Comparison of ENCODE assay signal across 11 cellular contexts in genomic region chr1:53025034-53025777, GRCh38. TPM values are rescaled to one million over a fixed set of nuclear protein-coding genes. Genes with fewer than 3 reads are reported as not detected.
DNase-seq lines count a peak whose midpoint lies in the region; ATAC-seq, FAIRE-seq and TF ChIP-seq lines count a peak whose summit lies in the region.
"Had no signal": no experiment of that assay in that cellular context is flagged by ENCODE, and none has a peak within 500 bp of the region (broad histone marks: within the 10 kb centered on the region; RNA-seq: fewer than 3 reads in every experiment).

No MANE protein-coding gene starts in this region.

- H3F3A ChIP-seq in PC-3 (ENCODE audit: low read length, unreplicated experiment), result no peaks in the 10 kb centered on the region

- H3K9me3 Mint-ChIP-seq in WTC11 (no peaks in the 10 kb centered on the region), T-cell (no peaks in the 10 kb centered on the region)
- H3K9me3 Mint-ChIP-seq in naive thymus-derived CD4-positive, alpha-beta T cell, result no peaks in the 10 kb centered on the region
- no peaks in the 10 kb centered on the region for H3K9me3 Mint-ChIP-seq in activated naive CD4-positive, alpha-beta T cell treated with anti-CD3 and anti-CD28 coated beads, Interleukin-2, amount 50 U/mL, for 72 hours
- H3K9me3 Mint-ChIP-seq: activated T-cell treated with anti-CD3 and anti-CD28 coated beads, Interleukin-2, amount 50 U/mL, for 72 hours had no signal

- H3K4me2 ChIP-seq in PC-3 (ENCODE audit: low read length), result no peak overlapping the region

- 62 to 69% (median 64%) methylated on average over 3 of the region's 3 CpGs for WGBS in small intestine, 3 donors

- no TSS peak for BruUV-seq in PC-3 (replicated peaks; lab: Mats Ljungman, UMichigan)

- H3K4me3 ChIP-seq in HEK293 (ENCODE audit: low read depth, low read length) (no peak overlapping the region), right atrium auricular region (no peak overlapping the region), small intestine (ENCODE audit: low read depth in 1 of 2, low read length in 2 of 2) (no peak overlapping the region), PC-3 (ENCODE audit: low read length) (no peak overlapping the region)
- no peak overlapping the region for H3K4me3 ChIP-seq in naive thymus-derived CD4-positive, alpha-beta T cell (ENCODE audit: low read length)

- peaks cover 0 to 9% of the 10 kb centered on the region in 2 experiments; a peak in 2 of 3 replicates for H3K36me3 ChIP-seq in HEK293 (ENCODE audit: control insufficient read depth in 2 of 2, insufficient read depth in 1 of 2, low read length in 2 of 2)
- H3K36me3 ChIP-seq in right atrium auricular region, result no peaks in the 10 kb centered on the region
- peaks cover 5 to 6% of the 10 kb centered on the region in 2 donors for H3K36me3 ChIP-seq in small intestine (ENCODE audit: control insufficient read depth in 2 of 2, insufficient read depth in 2 of 2, low read length in 2 of 2)
- peaks cover 0 to 6% (median 0%) of the 10 kb centered on the region in 3 experiments for H3K36me3 ChIP-seq in naive thymus-derived CD4-positive, alpha-beta T cell (ENCODE audit: control insufficient read depth in 2 of 3, insufficient read depth in 3 of 3, low read length in 3 of 3)
- peaks cover 5% of the 10 kb centered on the region; the same call in 1 of the 2 replicates for H3K36me3 ChIP-seq in PC-3 (ENCODE audit: low read depth, low read length)

- H3K4me1 ChIP-seq in HEK293 (ENCODE audit: control insufficient read depth, insufficient read depth, low read length) (no peaks in the 10 kb centered on the region; the same call in 1 of the 2 replicates), right atrium auricular region (peaks cover 0 to 24% of the 10 kb centered on the region in 2 donors), small intestine (ENCODE audit: control insufficient read depth in 2 of 2, insufficient read depth in 1 of 2, low read depth in 1 of 2, low read length in 1 of 2) (no peaks in the 10 kb centered on the region), PC-3 (ENCODE audit: insufficient read depth, low read length) (no peaks in the 10 kb centered on the region)
- H3K4me1 ChIP-seq in naive thymus-derived CD4-positive, alpha-beta T cell (ENCODE audit: control insufficient read depth in 2 of 2, insufficient read depth in 2 of 2, low read length in 2 of 2), result peaks cover 0 to 9% of the 10 kb centered on the region in 2 donors

- H3K27me3 ChIP-seq in right atrium auricular region (no peaks in the 10 kb centered on the region), small intestine (ENCODE audit: control insufficient read depth in 2 of 2, insufficient read depth in 2 of 2, low read length in 2 of 2) (no peaks in the 10 kb centered on the region), PC-3 (ENCODE audit: low read length) (no peaks in the 10 kb centered on the region)
- no peaks in the 10 kb centered on the region for H3K27me3 ChIP-seq in naive thymus-derived CD4-positive, alpha-beta T cell (ENCODE audit: control insufficient read depth in 2 of 2, insufficient read depth in 2 of 2, low read length in 2 of 2)

- H3K9me2 ChIP-seq in PC-3 (replicated peaks; ENCODE audit: low read length), result no peaks in the 10 kb centered on the region

- CTCF ChIA-PET in HEK293 (lab: Yijun Ruan, JAX) (no interaction called here), WTC11 (lab: Charles Lee) (no interaction called here), T-cell (lab: Charles Lee) (no interaction called here), PC-3 (lab: Charles Lee) (no interaction called here)
- CTCF ChIA-PET in naive thymus-derived CD4-positive, alpha-beta T cell (lab: Charles Lee), result no interaction called here

- no peak overlapping the region for H3K9ac ChIP-seq in PC-3 (ENCODE audit: low read length)

- H3K36me3 Mint-ChIP-seq in WTC11 (no peaks in the 10 kb centered on the region), T-cell (peaks cover 14% of the 10 kb centered on the region)
- H3K36me3 Mint-ChIP-seq in naive thymus-derived CD4-positive, alpha-beta T cell, result peaks cover 0 to 22% (median 6%) of the 10 kb centered on the region in 5 donors
- no peaks in the 10 kb centered on the region for H3K36me3 Mint-ChIP-seq in activated naive CD4-positive, alpha-beta T cell treated with anti-CD3 and anti-CD28 coated beads, Interleukin-2, amount 50 U/mL, for 72 hours

- POLR2A ChIA-PET in HEK293 (lab: Yijun Ruan, JAX) (no interaction called here), WTC11 (lab: Charles Lee) (no interaction called here), T-cell (lab: Charles Lee) (no interaction called here), PC-3 (lab: Charles Lee; ENCODE audit: unreplicated experiment) (no interaction called here)
- POLR2A ChIA-PET in naive thymus-derived CD4-positive, alpha-beta T cell (lab: Charles Lee), result no interaction called here

- DNase-seq in WTC11 (ENCODE audit: low spot score) (no peak), right atrium auricular region (ENCODE audit: low spot score) (peak; percentile 82), small intestine (peak; percentile 85), T-cell (no peak), PC-3 (no peak)
- DNase-seq in naive thymus-derived CD4-positive, alpha-beta T cell, result no peak
- no peak for DNase-seq in activated naive CD4-positive, alpha-beta T cell treated with anti-CD3 and anti-CD28 coated beads, Interleukin-2, amount 50 U/mL, for 72 hours (ENCODE audit: low spot score in 2 of 2)
- DNase-seq: activated T-cell treated with anti-CD3 and anti-CD28 coated beads, Interleukin-2, amount 50 U/mL, for 72 hours; hippocampal formation; stimulated activated CD4-positive, alpha-beta T cell treated with anti-CD3 and anti-CD28 coated beads, Interleukin-1b, Interleukin-23, amount 100 ng/mL, for 48 hours had no signal

- H3K27ac Mint-ChIP-seq in WTC11, result no peak overlapping the region
- H3K27ac Mint-ChIP-seq in naive thymus-derived CD4-positive, alpha-beta T cell, result no peak overlapping the region
- H3K27ac Mint-ChIP-seq in activated naive CD4-positive, alpha-beta T cell treated with anti-CD3 and anti-CD28 coated beads, Interleukin-2, amount 50 U/mL, for 72 hours, result no peak overlapping the region
- H3K27ac Mint-ChIP-seq in T-cell, result no peak overlapping the region
- H3K27ac Mint-ChIP-seq: activated T-cell treated with anti-CD3 and anti-CD28 coated beads, Interleukin-2, amount 50 U/mL, for 72 hours had no signal

- TF ChIP-seq CTCF in HEK293 (tag by site-specific recombination; IDR thresholded peaks at IDR 0.05) (no peak), WTC11 (IDR thresholded peaks at IDR 0.05) (no peak), right atrium auricular region (IDR thresholded peaks at IDR 0.05) (no peak), PC-3 (conservative IDR thresholded peaks at IDR 0.05; ENCODE audit: low read depth, low read length) (no peak)

- no peaks in the 10 kb centered on the region for H4K20me1 ChIP-seq in PC-3 (ENCODE audit: low read length)

- H3K27ac ChIP-seq in HEK293 (ENCODE audit: extremely low read depth, low read depth, low read length), result no peak overlapping the region
- H3K27ac ChIP-seq in right atrium auricular region, result peak overlapping the region; percentile 81 to 83
- H3K27ac ChIP-seq in small intestine (ENCODE audit: low read depth in 1 of 2, low read length in 1 of 2), result peak overlapping the region; percentile 2 to 39
- no peak overlapping the region for H3K27ac ChIP-seq in naive thymus-derived CD4-positive, alpha-beta T cell (ENCODE audit: low read depth, low read length)
- no peak overlapping the region for H3K27ac ChIP-seq in PC-3 (ENCODE audit: low read length)

- H3K79me2 ChIP-seq in PC-3 (ENCODE audit: low read length), result peaks cover 30% of the 10 kb centered on the region

- H2AFZ ChIP-seq in PC-3 (ENCODE audit: low read length), result no peak overlapping the region

- no peak for ATAC-seq in WTC11
- no peak for ATAC-seq in naive thymus-derived CD4-positive, alpha-beta T cell
- no peak for ATAC-seq in activated naive CD4-positive, alpha-beta T cell treated with anti-CD3 and anti-CD28 coated beads, Interleukin-2, amount 50 U/mL, for 72 hours
- ATAC-seq in T-cell (replicated peaks in 1 of 4), result no peak
- ATAC-seq in PC-3, result no peak
- ATAC-seq: activated T-cell treated with anti-CD3 and anti-CD28 coated beads, Interleukin-2, amount 50 U/mL, for 72 hours had no signal

- no peak for FAIRE-seq in small intestine (lab: Jason Lieb, UNC)

- H3K4me1 Mint-ChIP-seq in WTC11, result no peaks in the 10 kb centered on the region
- peaks cover 4 to 13% (median 10%) of the 10 kb centered on the region in 7 donors for H3K4me1 Mint-ChIP-seq in naive thymus-derived CD4-positive, alpha-beta T cell
- peaks cover 9 to 13% (median 10%) of the 10 kb centered on the region in 3 donors for H3K4me1 Mint-ChIP-seq in T-cell

- H3K4me3 Mint-ChIP-seq in WTC11 (no peak overlapping the region), T-cell (no peak overlapping the region)
- no peak overlapping the region for H3K4me3 Mint-ChIP-seq in naive thymus-derived CD4-positive, alpha-beta T cell
- H3K4me3 Mint-ChIP-seq: activated T-cell treated with anti-CD3 and anti-CD28 coated beads, Interleukin-2, amount 50 U/mL, for 72 hours had no signal

- H3K27me3 Mint-ChIP-seq in WTC11 (ENCODE audit: low read depth) (no peaks in the 10 kb centered on the region), T-cell (no peaks in the 10 kb centered on the region)
- no peaks in the 10 kb centered on the region for H3K27me3 Mint-ChIP-seq in naive thymus-derived CD4-positive, alpha-beta T cell

- H3K9me3 ChIP-seq in HEK293 (ENCODE audit: control insufficient read depth, insufficient read depth, low read depth, low read length), result no peaks in the 10 kb centered on the region
- H3K9me3 ChIP-seq in right atrium auricular region, result no peaks in the 10 kb centered on the region
- H3K9me3 ChIP-seq in small intestine (ENCODE audit: control insufficient read depth, low read depth), result no peaks in the 10 kb centered on the region
- no peaks in the 10 kb centered on the region for H3K9me3 ChIP-seq in naive thymus-derived CD4-positive, alpha-beta T cell (ENCODE audit: control insufficient read depth in 2 of 3, low read length in 3 of 3)
- H3K9me3 ChIP-seq in PC-3 (ENCODE audit: low read length), result no peaks in the 10 kb centered on the region

- intact Hi-C loops in naive thymus-derived CD4-positive, alpha-beta T cell (cut with micrococcal nuclease), result no loop called here
- intact Hi-C loops in PC-3 (cut with micrococcal nuclease), result no loop called here

TF ChIP-seq in HEK293, 187 proteins besides CTCF, POLR2A, EP300 and RAD21 (continues in another document):
- TF ChIP-seq ZNF2 (tag by site-specific recombination; IDR thresholded peaks at IDR 0.05), result no peak
- TF ChIP-seq ZNF626 (tag by site-specific recombination; IDR thresholded peaks at IDR 0.05), result no peak

TF ChIP-seq in WTC11, 78 proteins besides CTCF, POLR2A, EP300 and RAD21:
- TF ChIP-seq ESRRA (CRISPR knock-in tag; IDR thresholded peaks at IDR 0.05; ENCODE audit: borderline replicate concordance) (no peak), GABPB1 (CRISPR knock-in tag; IDR thresholded peaks at IDR 0.05) (peak; percentile 93)

RNA-seq across cellular contexts. Expression of gene PODN, which starts 36.8 kb away (rescaled TPM):
- 0.23 to 0.48 TPM (median 0.30 TPM) in 3 replicates for total RNA-seq in WTC11 (2021)
- 10 to 100 TPM; 44.1 to 47.2 TPM for total RNA-seq in right atrium auricular region
- 10 to 100 TPM in 1 of 3 donors, 1 to 10 TPM in 1, under 1 TPM in 1; 0.45 to 26.4 (median 1.6) TPM for polyA plus RNA-seq in small intestine
- total RNA-seq in naive thymus-derived CD4-positive, alpha-beta T cell, result under 1 TPM in 1 of 5 experiments, not detected in 4; 0.88 TPM
- not detected for polyA plus RNA-seq in naive thymus-derived CD4-positive, alpha-beta T cell
- not detected for total RNA-seq in activated naive CD4-positive, alpha-beta T cell treated with anti-CD3 and anti-CD28 coated beads, Interleukin-2, amount 50 U/mL, for 72 hours
- total RNA-seq in T-cell, result under 1 TPM in 4 of 5 donors, not detected in 1; 0.22 to 0.68 (median 0.46) TPM
- total RNA-seq in PC-3 (2014; rRNA removed), result not detected in 2 replicates
- total RNA-seq: activated T-cell treated with anti-CD3 and anti-CD28 coated beads, Interleukin-2, amount 50 U/mL, for 72 hours had no signal

Comparison
In these comparisons a context has a peak if more than half of its experiments do, and no peak if none do; other contexts are left out.
1. H3K27ac ChIP-seq: peak in right atrium auricular region (2 of 2) and small intestine (2 of 2); none in HEK293 (single experiment), naive thymus-derived CD4-positive, alpha-beta T cell (single experiment) and PC-3 (single experiment).
2. DNase-seq: peak in right atrium auricular region (single experiment) and small intestine (single experiment); none in WTC11 (single experiment), naive thymus-derived CD4-positive, alpha-beta T cell (0 of 9), activated naive CD4-positive, alpha-beta T cell treated with anti-CD3 and anti-CD28 coated beads, Interleukin-2, amount 50 U/mL, for 72 hours (0 of 2), T-cell (0 of 34) and PC-3 (single experiment).
3. RNA of gene PODN, which starts 36.8 kb away (total RNA-seq): 44.1 to 47.2 TPM in right atrium auricular region; 0.23 to 0.48 TPM in WTC11, 0.22 to 0.68 TPM in T-cell, 0.88 TPM in naive thymus-derived CD4-positive, alpha-beta T cell, not detected in activated naive CD4-positive, alpha-beta T cell treated with anti-CD3 and anti-CD28 coated beads, Interleukin-2, amount 50 U/mL, for 72 hours and not detected in PC-3; every median in the first group is over 10 times any median in the second.